Comparison of ENCODE assay signal across 8 cellular contexts in the genomic region with DNA sequence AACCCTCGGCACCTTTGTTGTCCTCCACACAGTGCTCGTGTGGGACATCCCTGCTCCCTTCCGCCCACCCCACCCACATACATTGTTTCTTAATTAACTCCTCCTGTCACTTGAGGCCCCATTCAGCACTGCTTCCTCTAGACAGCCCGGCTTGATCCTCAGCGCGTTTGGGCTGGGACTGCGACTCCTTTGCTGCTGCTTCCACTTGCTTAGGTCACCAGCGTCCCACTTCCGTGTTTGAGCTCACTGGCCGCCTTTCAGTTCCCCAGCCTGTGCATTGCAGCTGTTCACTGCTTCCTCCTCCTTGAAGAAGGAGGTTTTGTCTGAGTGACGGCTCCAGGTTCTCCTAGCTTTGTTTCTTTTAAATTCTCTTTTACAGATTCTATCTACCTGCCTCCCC. TPM values are rescaled to one million over a fixed set of nuclear protein-coding genes. Genes with fewer than 3 reads are reported as not detected.
DNase-seq lines count a peak whose midpoint lies in the region; ATAC-seq lines count a peak whose summit lies in the region.

No MANE protein-coding gene starts in this region.

- H3K4me3 Mint-ChIP-seq in natural killer cell treated with Interleukin-12 subunit alpha and Interleukin-12 subunit beta and Interleukin-15 and Interleukin-18, amount 100 ng/mL, for 72 hours, result peak overlapping the region; percentile 79
- H3K4me3 Mint-ChIP-seq in stimulated activated naive CD8-positive, alpha-beta T cell treated with anti-CD3 and anti-CD28 coated beads, Interleukin-15, Interleukin-2, amounts not matched to agents 100 ng/mL and 50 ng/mL, for 24 hours, result peak overlapping the region; percentile 57

- H3K27ac Mint-ChIP-seq in natural killer cell treated with Interleukin-12 subunit alpha and Interleukin-12 subunit beta and Interleukin-15 and Interleukin-18, amount 100 ng/mL, for 72 hours, result peak overlapping the region; percentile 81 to 96
- H3K27ac Mint-ChIP-seq in stimulated activated naive CD8-positive, alpha-beta T cell treated with anti-CD3 and anti-CD28 coated beads, Interleukin-15, Interleukin-2, amounts not matched to agents 100 ng/mL and 50 ng/mL, for 24 hours, result peak overlapping the region; percentile 87

- H3K4me1 Mint-ChIP-seq in natural killer cell treated with Interleukin-12 subunit alpha and Interleukin-12 subunit beta and Interleukin-15 and Interleukin-18, amount 100 ng/mL, for 72 hours (ENCODE audit: low read depth in 2 of 2), result peaks cover 77 to 78% of the 10 kb centered on the region in 2 donors
- peaks cover 83% of the 10 kb centered on the region for H3K4me1 Mint-ChIP-seq in stimulated activated naive CD8-positive, alpha-beta T cell treated with anti-CD3 and anti-CD28 coated beads, Interleukin-15, Interleukin-2, amounts not matched to agents 100 ng/mL and 50 ng/mL, for 24 hours (ENCODE audit: low read depth)

- no peaks in the 10 kb centered on the region for H3K36me3 Mint-ChIP-seq in natural killer cell treated with Interleukin-12 subunit alpha and Interleukin-12 subunit beta and Interleukin-15 and Interleukin-18, amount 100 ng/mL, for 72 hours
- peaks cover 36% of the 10 kb centered on the region for H3K36me3 Mint-ChIP-seq in stimulated activated naive CD8-positive, alpha-beta T cell treated with anti-CD3 and anti-CD28 coated beads, Interleukin-15, Interleukin-2, amounts not matched to agents 100 ng/mL and 50 ng/mL, for 24 hours (ENCODE audit: low read depth)

- ATAC-seq in GM19035 (IDR thresholded peaks at IDR 0.05; ENCODE audit: unreplicated experiment) (peak; percentile 66), HG03175 (IDR thresholded peaks at IDR 0.05; ENCODE audit: unreplicated experiment) (peak; percentile 68)
- ATAC-seq in activated CD4-positive, CD25-positive, alpha-beta regulatory T cell treated with anti-CD3 and anti-CD28 coated beads, Interleukin-2, amount 50 U/mL, for 24 hours, result peak; percentile 55 to 64
- peak; percentile 80 to 85 for ATAC-seq in natural killer cell treated with Interleukin-12 subunit alpha and Interleukin-12 subunit beta and Interleukin-15 and Interleukin-18, amount 100 ng/mL, for 72 hours

- no peaks in the 10 kb centered on the region for H3K27me3 Mint-ChIP-seq in natural killer cell treated with Interleukin-12 subunit alpha and Interleukin-12 subunit beta and Interleukin-15 and Interleukin-18, amount 100 ng/mL, for 72 hours
- no peaks in the 10 kb centered on the region for H3K27me3 Mint-ChIP-seq in stimulated activated naive CD8-positive, alpha-beta T cell treated with anti-CD3 and anti-CD28 coated beads, Interleukin-15, Interleukin-2, amounts not matched to agents 100 ng/mL and 50 ng/mL, for 24 hours

- DNase-seq in dermis blood vessel endothelial cell, result peak; percentile 76
- DNase-seq in natural killer cell treated with Interleukin-12 subunit alpha and Interleukin-12 subunit beta and Interleukin-15 and Interleukin-18, amount 100 ng/mL, for 72 hours (ENCODE audit: low spot score), result peak; percentile 79
- no peak for DNase-seq in LoVo (ENCODE audit: low spot score)
- no peak for DNase-seq in NCI-H2171 treated with DMSO at 0.1 percent for 48 hours (lab: John Stamatoyannopoulos, UW)

- no peaks in the 10 kb centered on the region for H3K9me3 Mint-ChIP-seq in natural killer cell treated with Interleukin-12 subunit alpha and Interleukin-12 subunit beta and Interleukin-15 and Interleukin-18, amount 100 ng/mL, for 72 hours
- H3K9me3 Mint-ChIP-seq in stimulated activated naive CD8-positive, alpha-beta T cell treated with anti-CD3 and anti-CD28 coated beads, Interleukin-15, Interleukin-2, amounts not matched to agents 100 ng/mL and 50 ng/mL, for 24 hours, result no peaks in the 10 kb centered on the region

RNA-seq across cellular contexts. Expression of a gene that starts 16.1 kb away (rescaled TPM):
- 79.5 and 85.4 TPM in 2 replicates for total RNA-seq in dermis blood vessel endothelial cell
- 100 to 1,000 TPM; 112 to 136 TPM for total RNA-seq in natural killer cell treated with Interleukin-12 subunit alpha and Interleukin-12 subunit beta and Interleukin-15 and Interleukin-18, amount 100 ng/mL, for 72 hours

RNA-seq across cellular contexts. Expression of a gene that starts 51.5 kb away (rescaled TPM):
- 12.4 and 16.4 TPM in 2 replicates for total RNA-seq in dermis blood vessel endothelial cell
- 10 to 100 TPM; 28.0 to 50.9 TPM for total RNA-seq in natural killer cell treated with Interleukin-12 subunit alpha and Interleukin-12 subunit beta and Interleukin-15 and Interleukin-18, amount 100 ng/mL, for 72 hours

Comparison
In these comparisons a context has a peak if more than half of its experiments do, and no peak if none do; other contexts are left out.
1. DNase-seq: peak in dermis blood vessel endothelial cell (single experiment) and natural killer cell treated with Interleukin-12 subunit alpha and Interleukin-12 subunit beta and Interleukin-15 and Interleukin-18, amount 100 ng/mL, for 72 hours (single experiment); none in LoVo (single experiment) and NCI-H2171 treated with DMSO at 0.1 percent for 48 hours (single experiment).
2. Peak in every context shown above with its lines, with median percentiles within 50 percentile points of each other: ATAC-seq.